Comparison of ENCODE assay signal across 1 cellular context in the genomic region with DNA sequence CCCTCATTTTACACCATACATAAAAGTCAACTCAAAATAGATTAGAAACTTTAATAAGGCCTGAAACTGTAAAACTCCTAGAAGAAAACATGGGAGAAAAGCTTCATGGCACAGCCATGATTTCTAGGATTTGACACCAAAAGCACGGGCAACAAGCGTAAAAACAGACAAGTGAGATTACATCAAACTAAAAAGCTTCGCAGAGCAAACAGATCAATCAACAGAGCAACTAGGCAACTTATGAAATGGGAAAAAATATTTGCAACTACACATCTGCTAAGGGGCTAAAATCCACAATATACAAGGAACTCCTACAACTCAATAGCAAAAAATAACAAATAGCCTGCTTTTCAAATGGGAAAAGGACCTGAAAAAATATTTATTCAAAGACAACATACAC.
TF ChIP-seq lines count a peak whose summit lies in the region.

No MANE protein-coding gene starts in this region.

TF ChIP-seq in HepG2, 621 proteins besides CTCF, POLR2A, EP300 and RAD21 (continued from another document):
- TF ChIP-seq, protein P1, sequence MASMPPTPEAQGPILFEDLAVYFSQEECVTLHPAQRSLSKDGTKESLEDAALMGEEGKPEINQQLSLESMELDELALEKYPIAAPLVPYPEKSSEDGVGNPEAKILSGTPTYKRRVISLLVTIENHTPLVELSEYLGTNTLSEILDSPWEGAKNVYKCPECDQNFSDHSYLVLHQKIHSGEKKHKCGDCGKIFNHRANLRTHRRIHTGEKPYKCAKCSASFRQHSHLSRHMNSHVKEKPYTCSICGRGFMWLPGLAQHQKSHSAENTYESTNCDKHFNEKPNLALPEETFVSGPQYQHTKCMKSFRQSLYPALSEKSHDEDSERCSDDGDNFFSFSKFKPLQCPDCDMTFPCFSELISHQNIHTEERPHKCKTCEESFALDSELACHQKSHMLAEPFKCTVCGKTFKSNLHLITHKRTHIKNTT (CRISPR knock-in tag; IDR thresholded peaks at IDR 0.05) = no peak
- no peak for TF ChIP-seq ZKSCAN5 (CRISPR knock-in tag; IDR thresholded peaks at IDR 0.05)
- TF ChIP-seq BCL6 (CRISPR knock-in tag; IDR thresholded peaks at IDR 0.05) = 0 out of 2 replicates have a peak, but pooled peaks have one; percentile 20
- TF ChIP-seq ZNF251 (CRISPR knock-in tag; IDR thresholded peaks at IDR 0.05) = no peak
- no peak for TF ChIP-seq SMC3 (IDR thresholded peaks at IDR 0.05; ENCODE audit: low read length)
